ENCODE assay signal across 8 cellular contexts in genomic region chr17:60135951-60136666, GRCh38. TPM values are rescaled to one million over a fixed set of nuclear protein-coding genes. Genes with fewer than 3 reads are reported as not detected.
DNase-seq lines count a peak whose midpoint lies in the region; ATAC-seq, FAIRE-seq and TF ChIP-seq lines count a peak whose summit lies in the region.

No MANE protein-coding gene starts in this region.

- H3K36me3 ChIP-seq in HUES64 (ENCODE audit: insufficient read depth, low read length) (peaks cover 5% of the 10 kb centered on the region; the same call in 1 of the 2 replicates), mammary epithelial cell (ENCODE audit: insufficient read depth, low read length) (no peaks in the 10 kb centered on the region)

- peak overlapping the region; percentile 93 for H2AFZ ChIP-seq in mammary epithelial cell (ENCODE audit: low read depth, low read length)

- TF ChIP-seq CTCF in 22Rv1 (IDR thresholded peaks at IDR 0.05) (no peak), mammary epithelial cell (conservative IDR thresholded peaks at IDR 0.05 in 1 of 2, IDR thresholded peaks at IDR 0.05 in 1 of 2; ENCODE audit: extremely low read depth in 1 of 2, insufficient read depth in 1 of 2, low read depth in 1 of 2, low read length in 2 of 2) (no peak)

- intact Hi-C loops in mammary epithelial cell (cut with micrococcal nuclease): loop anchor here (10.0 kb wide), 1 partner anchor 51 kb away; no protein-coding TSS in a partner anchor

- H3K9ac ChIP-seq in HUES64 (ENCODE audit: low read depth, low read length) (no peak overlapping the region), mammary epithelial cell (ENCODE audit: insufficient read depth, low read length) (no peak overlapping the region)

- H4K20me1 ChIP-seq in mammary epithelial cell (ENCODE audit: insufficient read depth, low read length): no peaks in the 10 kb centered on the region

- H3K79me2 ChIP-seq in mammary epithelial cell (ENCODE audit: insufficient read depth, low read length): peaks cover 4% of the 10 kb centered on the region

- no peak for DNase-seq in mammary epithelial cell
- no peak for DNase-seq in naive B cell
- no peak for DNase-seq in NCI-H1436 (lab: John Stamatoyannopoulos, UW)
- no peak for DNase-seq in GM19239 (ENCODE audit: insufficient read length, low spot score)

- peaks cover 68% of the 10 kb centered on the region for H3K27me3 ChIP-seq in HUES64 (ENCODE audit: insufficient read depth, low read length)
- H3K27me3 ChIP-seq in mammary epithelial cell (ENCODE audit: insufficient read depth, low read length): peaks cover 13% of the 10 kb centered on the region

- FAIRE-seq in GM19239 (lab: Jason Lieb, UNC): no peak

- no peaks in the 10 kb centered on the region for H3K9me3 ChIP-seq in HUES64 (ENCODE audit: insufficient read depth, low read depth, low read length)
- no peaks in the 10 kb centered on the region for H3K9me3 ChIP-seq in mammary epithelial cell (replicated peaks; ENCODE audit: insufficient read depth, low read length)

- no TSS peak for BruUV-seq in mammary epithelial cell (replicated peaks; lab: Mats Ljungman, UMichigan)

- peak overlapping the region in 3 of 6 donors; percentile 11 to 23 (median 18) for H3K27ac Mint-ChIP-seq in naive B cell

- WGBS in HUES64: 83% methylated on average over 13 of the region's 13 CpGs
- 78% methylated on average over 13 of the region's 13 CpGs for WGBS in mammary epithelial cell (ENCODE audit: low coverage, missing lambda C conversion rate)

- ATAC-seq in naive B cell (ENCODE audit: low read depth in 2 of 2) (peak; percentile 19 to 31), HG03432 (IDR thresholded peaks at IDR 0.05; ENCODE audit: unreplicated experiment) (no peak), esophagus mucosa (no peak)

- CTCF ChIA-PET in mammary epithelial cell (lab: Charles Lee; ENCODE audit: low non-redundant PET): no interaction called here

- H3K4me3 ChIP-seq in HUES64 (ENCODE audit: low read length): peak overlapping the region; percentile 74
- H3K4me3 ChIP-seq in mammary epithelial cell (replicated peaks in 1 of 3; ENCODE audit: insufficient read depth in 1 of 3, low read depth in 2 of 3, low read length in 3 of 3): peak overlapping the region in 1 of 3 experiments; percentile 85

- H3K4me1 ChIP-seq in HUES64 (ENCODE audit: insufficient read depth, low read length) (peaks cover 4% of the 10 kb centered on the region; the same call in 1 of the 2 replicates), mammary epithelial cell (ENCODE audit: insufficient read depth, low read length) (peaks cover 11% of the 10 kb centered on the region)

- peaks cover 17 to 37% (median 23%) of the 10 kb centered on the region in 3 donors for H3K27me3 Mint-ChIP-seq in naive B cell

- peaks cover 33 to 54% (median 49%) of the 10 kb centered on the region in 3 donors for H3K4me1 Mint-ChIP-seq in naive B cell

- peak overlapping the region; percentile 91 for H3K4me2 ChIP-seq in mammary epithelial cell (ENCODE audit: insufficient read depth, low read depth, low read length)

- dilution Hi-C loops in mammary epithelial cell (cut with HindIII; ENCODE audit: low sequenced_read_pairs): no loop called here

- peaks cover 0 to 2% (median 0%) of the 10 kb centered on the region in 7 donors for H3K9me3 Mint-ChIP-seq in naive B cell

- no peaks in the 10 kb centered on the region for H3K36me3 Mint-ChIP-seq in naive B cell

- peak overlapping the region; percentile 89 to 97 (median 94) for H3K4me3 Mint-ChIP-seq in naive B cell

- H3K27ac ChIP-seq in 22Rv1: peak overlapping the region; percentile 68; the same call in 1 of the 2 replicates
- H3K27ac ChIP-seq in HUES64 (ENCODE audit: low read depth, low read length): no peak overlapping the region
- no peak overlapping the region for H3K27ac ChIP-seq in mammary epithelial cell (ENCODE audit: insufficient read depth, low read depth, low read length)

- in situ Hi-C loops in mammary epithelial cell (cut with MboI; ENCODE audit: low sequenced_read_pairs in 2 of 2): loop anchor here (25.0 kb wide), 1 partner anchor 301 kb away; no protein-coding TSS in a partner anchor

RNA-seq across cellular contexts. Expression of gene CA4, which starts 13.7 kb away (rescaled TPM):
- polyA plus RNA-seq in HUES64 (2013, experiment 1 of 2): 2.4 TPM
- polyA plus RNA-seq in HUES64 (2013, experiment 2 of 2): 5.1 TPM
- not detected for total RNA-seq in mammary epithelial cell
- not detected for polyA plus RNA-seq in mammary epithelial cell
- polyA minus RNA-seq in mammary epithelial cell: not detected
- not detected for polyA plus RNA-seq in naive B cell (ENCODE audit: low read depth in 6 of 6)
- total RNA-seq in esophagus mucosa: 0.36 TPM

RNA-seq across cellular contexts. Expression of gene HEATR6, which starts 57.4 kb away (rescaled TPM):
- polyA plus RNA-seq in HUES64 (2013, experiment 1 of 2): 15.6 TPM
- polyA plus RNA-seq in HUES64 (2013, experiment 2 of 2): 16.4 TPM
- total RNA-seq in mammary epithelial cell (10 to 100 TPM; 20.4 to 21.5 TPM), esophagus mucosa (8.2 TPM)
- polyA plus RNA-seq in mammary epithelial cell (17.3 TPM), naive B cell (ENCODE audit: low read depth in 6 of 6) (10 to 100 TPM; 10.1 to 19.1 (median 15.8) TPM)
- 15.6 TPM for polyA minus RNA-seq in mammary epithelial cell

Comparison
In these comparisons a context has a peak if more than half of its experiments do, and no peak if none do; other contexts are left out.
1. ATAC-seq: peak in naive B cell (2 of 2); none in HG03432 (single experiment) and esophagus mucosa (single experiment).